In genomic region chr12:30822385-30823139, GRCh38 we compare ENCODE assay signal across 8 cellular contexts.
A peak's percentile ranks its signal among the peaks of the same experiment; 100 is the strongest.
DNase-seq lines count a peak whose midpoint lies in the region; ATAC-seq and TF ChIP-seq lines count a peak whose summit lies in the region.

No MANE protein-coding gene starts in this region.

- H3K4me1 Mint-ChIP-seq in T-helper 17 cell: peaks cover 15% of the 10 kb centered on the region

- peaks cover 7% of the 10 kb centered on the region for H3K36me3 Mint-ChIP-seq in T-helper 17 cell (ENCODE audit: low read depth)

- peaks cover 80% of the 10 kb centered on the region for H3K27me3 Mint-ChIP-seq in T-helper 17 cell

- no peaks in the 10 kb centered on the region for H3K36me3 ChIP-seq in gastrocnemius medialis

- ATAC-seq in HG02884 (IDR thresholded peaks at IDR 0.05; ENCODE audit: unreplicated experiment): peak; percentile 57
- peak; percentile 73 for ATAC-seq in T-helper 17 cell
- ATAC-seq in gastrocnemius medialis: peak; percentile 36 to 82

- H3K4me3 ChIP-seq in gastrocnemius medialis: peak overlapping the region; percentile 44 to 52 (median 50)

- TF ChIP-seq CTCF in GM12872 (IDR thresholded peaks at IDR 0.05; ENCODE audit: insufficient read depth, low read depth, low read length): peak; percentile 18; the same call in 1 of the 3 replicates
- TF ChIP-seq CTCF in gastrocnemius medialis (IDR thresholded peaks at IDR 0.05 in 4 of 5, conservative IDR thresholded peaks at IDR 0.05 in 1 of 5): no peak

- H3K9me3 ChIP-seq in T-helper 17 cell (ENCODE audit: control insufficient read depth, low read length, poor library complexity, severe bottlenecking): no peaks in the 10 kb centered on the region
- no peaks in the 10 kb centered on the region for H3K9me3 ChIP-seq in gastrocnemius medialis

- DNase-seq in T-helper 17 cell (no peak), iris pigment epithelial cell (ENCODE audit: low read depth) (peak; percentile 47), gastrocnemius medialis (peak in 1 of 2 donors; percentile 55), cerebellar nuclear complex (lab: John Stamatoyannopoulos, UW) (no peak), NCI-H748 (lab: John Stamatoyannopoulos, UW; ENCODE audit: unreplicated experiment) (no peak)
- peak; percentile 18 for DNase-seq in central memory CD4-positive, alpha-beta T cell

- peak overlapping the region; percentile 84 for H3K27ac Mint-ChIP-seq in T-helper 17 cell

- peak overlapping the region; percentile 95 for H3K4me3 Mint-ChIP-seq in T-helper 17 cell

- in situ Hi-C loops in gastrocnemius medialis (cut with MboI; ENCODE audit: low sequenced_read_pairs in 4 of 4): loop anchor here in 1 of 4 donors (25.0 kb wide), 1 partner anchor 1310 kb away; no protein-coding TSS in a partner anchor

- H3K27me3 ChIP-seq in gastrocnemius medialis: no peaks in the 10 kb centered on the region

- peak overlapping the region; percentile 34 to 74 (median 52) for H3K27ac ChIP-seq in gastrocnemius medialis

- intact Hi-C loops in gastrocnemius medialis (cut with DNase I; ENCODE audit: low total_unique reads): no loop called here

- H3K4me1 ChIP-seq in gastrocnemius medialis: no peaks in the 10 kb centered on the region

- TF ChIP-seq POLR2A in gastrocnemius medialis (IDR thresholded peaks at IDR 0.05): no peak

Comparison
In these comparisons a context has a peak if more than half of its experiments do, and no peak if none do; other contexts are left out.
1. DNase-seq: peak in central memory CD4-positive, alpha-beta T cell (single experiment) and iris pigment epithelial cell (single experiment); none in T-helper 17 cell (0 of 3), cerebellar nuclear complex (0 of 2) and NCI-H748 (single experiment).
2. Peak in every context shown above with its lines, with median percentiles within 50 percentile points of each other: ATAC-seq.